Comparison of ENCODE assay signal across 1 cellular context in genomic region chr2:40062381-40062780, GRCh38.
TF ChIP-seq lines count a peak whose summit lies in the region.

No MANE protein-coding gene starts in this region.

TF ChIP-seq in IMR-90, 13 proteins besides CTCF, POLR2A, EP300 and RAD21 (continued from another document):
- no peak for TF ChIP-seq NFE2L2 (IDR thresholded peaks at IDR 0.05; ENCODE audit: low read depth, low read length)
TF ChIP-seq in IMR-90: peak in this region for 0.
